2 cellular contexts compared by ENCODE assay signal in the genomic region with DNA sequence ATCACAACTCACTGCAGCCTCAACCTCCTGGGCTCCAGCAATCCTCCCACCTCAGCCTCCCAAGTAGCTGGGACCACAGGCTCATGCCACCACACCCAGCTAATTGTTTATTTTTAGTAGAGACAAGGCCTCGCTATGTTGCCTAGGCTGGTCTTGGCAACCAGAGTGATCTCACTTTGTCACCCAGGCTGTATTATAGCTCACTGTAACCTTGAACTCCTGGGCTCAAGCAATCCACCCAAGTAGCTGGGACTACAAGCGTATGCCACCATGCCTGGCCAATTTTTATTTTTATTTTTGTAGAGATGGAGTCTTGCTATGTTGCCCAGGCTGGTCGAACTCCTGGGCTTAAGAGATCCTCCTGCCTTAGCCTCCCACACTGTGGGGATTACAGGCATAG.
A peak's percentile ranks its signal among the peaks of the same experiment; 100 is the strongest.
TF ChIP-seq lines count a peak whose summit lies in the region.

No MANE protein-coding gene starts in this region.

TF ChIP-seq in HEK293, 187 proteins besides CTCF, POLR2A, EP300 and RAD21:
- TF ChIP-seq KLF1 (tag by site-specific recombination; IDR thresholded peaks at IDR 0.05) = peak; percentile 59; the same call in 1 of the 2 replicates

TF ChIP-seq in HepG2, 621 proteins besides CTCF, POLR2A, EP300 and RAD21:
- TF ChIP-seq, protein P1, sequence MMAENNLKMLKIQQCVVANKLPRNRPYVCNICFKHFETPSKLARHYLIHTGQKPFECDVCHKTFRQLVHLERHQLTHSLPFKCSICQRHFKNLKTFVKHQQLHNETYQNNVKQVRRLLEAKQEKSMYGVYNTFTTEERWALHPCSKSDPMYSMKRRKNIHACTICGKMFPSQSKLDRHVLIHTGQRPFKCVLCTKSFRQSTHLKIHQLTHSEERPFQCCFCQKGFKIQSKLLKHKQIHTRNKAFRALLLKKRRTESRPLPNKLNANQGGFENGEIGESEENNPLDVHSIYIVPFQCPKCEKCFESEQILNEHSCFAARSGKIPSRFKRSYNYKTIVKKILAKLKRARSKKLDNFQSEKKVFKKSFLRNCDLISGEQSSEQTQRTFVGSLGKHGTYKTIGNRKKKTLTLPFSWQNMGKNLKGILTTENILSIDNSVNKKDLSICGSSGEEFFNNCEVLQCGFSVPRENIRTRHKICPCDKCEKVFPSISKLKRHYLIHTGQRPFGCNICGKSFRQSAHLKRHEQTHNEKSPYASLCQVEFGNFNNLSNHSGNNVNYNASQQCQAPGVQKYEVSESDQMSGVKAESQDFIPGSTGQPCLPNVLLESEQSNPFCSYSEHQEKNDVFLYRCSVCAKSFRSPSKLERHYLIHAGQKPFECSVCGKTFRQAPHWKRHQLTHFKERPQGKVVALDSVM (CRISPR knock-in tag; IDR thresholded peaks at IDR 0.05) = peak; percentile 27; the same call in 1 of the 2 replicates
